24 cellular contexts compared by ENCODE assay signal in the genomic region with DNA sequence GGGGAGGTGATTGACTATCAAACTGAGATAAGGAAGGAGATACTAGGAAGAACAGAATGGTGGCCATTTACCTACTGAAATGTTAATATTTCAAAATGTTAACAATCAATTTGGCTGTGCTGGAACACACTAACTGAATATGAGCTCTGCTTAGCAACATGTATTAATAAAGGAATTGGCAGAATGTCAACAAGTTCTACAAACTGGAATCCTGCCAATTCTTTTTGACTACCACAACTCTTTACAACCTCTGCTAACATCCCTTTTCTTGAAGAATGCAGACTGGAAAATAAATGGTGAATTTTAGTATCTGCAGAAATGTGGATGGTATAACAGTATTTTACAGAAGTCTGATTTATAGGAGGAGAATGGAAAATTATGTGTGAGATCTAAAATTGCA.
DNase-seq lines count a peak whose midpoint lies in the region; ATAC-seq and TF ChIP-seq lines count a peak whose summit lies in the region.
"Had no signal": no experiment of that assay in that cellular context is flagged by ENCODE, and none has a peak within 500 bp of the region (broad histone marks: within the 10 kb centered on the region; RNA-seq: fewer than 3 reads in every experiment).

No MANE protein-coding gene starts in this region.

- H3K4me3 ChIP-seq in breast epithelium (no peak overlapping the region), PC-9 (no peak overlapping the region)
- H3K4me3 ChIP-seq: A549, left lung, upper lobe of left lung had no signal

- peak overlapping the region; percentile 46 for H3K4me3 Mint-ChIP-seq in MCF 10A (ENCODE audit: unreplicated experiment)
- no peak overlapping the region for H3K4me3 Mint-ChIP-seq in activated CD8-positive, alpha-beta T cell treated with anti-CD3 and anti-CD28 coated beads, Interleukin-2, amount 10 ng/mL, durations not matched to agents 7 days and 5 days
- H3K4me3 Mint-ChIP-seq: activated naive CD8-positive, alpha-beta T cell treated with anti-CD3 and anti-CD28 coated beads, Interleukin-2, amount 10 ng/mL, durations not matched to agents 7 days and 5 days; natural killer cell had no signal

- no peaks in the 10 kb centered on the region for H3K4me1 ChIP-seq in breast epithelium
- peaks cover 24% of the 10 kb centered on the region for H3K4me1 ChIP-seq in PC-9 (replicated peaks; ENCODE audit: insufficient read depth)
- H3K4me1 ChIP-seq: A549, left lung, upper lobe of left lung had no signal

- peak overlapping the region; percentile 72 for H3K27ac Mint-ChIP-seq in MCF 10A (ENCODE audit: low read depth, unreplicated experiment)
- no peak overlapping the region for H3K27ac Mint-ChIP-seq in activated CD8-positive, alpha-beta T cell treated with anti-CD3 and anti-CD28 coated beads, Interleukin-2, amount 10 ng/mL, durations not matched to agents 7 days and 5 days
- H3K27ac Mint-ChIP-seq: activated naive CD8-positive, alpha-beta T cell treated with anti-CD3 and anti-CD28 coated beads, Interleukin-2, amount 10 ng/mL, durations not matched to agents 7 days and 5 days; natural killer cell had no signal

- H2AFZ ChIP-seq in PC-9: peak overlapping the region; percentile 4; the same call in 1 of the 2 replicates

- H3K4me1 Mint-ChIP-seq in MCF 10A (ENCODE audit: insufficient read depth, unreplicated experiment): peaks cover 23% of the 10 kb centered on the region
- H3K4me1 Mint-ChIP-seq in activated CD8-positive, alpha-beta T cell treated with anti-CD3 and anti-CD28 coated beads, Interleukin-2, amount 10 ng/mL, durations not matched to agents 7 days and 5 days (ENCODE audit: low read depth): no peaks in the 10 kb centered on the region
- H3K4me1 Mint-ChIP-seq: activated naive CD8-positive, alpha-beta T cell treated with anti-CD3 and anti-CD28 coated beads, Interleukin-2, amount 10 ng/mL, durations not matched to agents 7 days and 5 days; natural killer cell had no signal

- H3K9me3 ChIP-seq in breast epithelium: no peaks in the 10 kb centered on the region
- H3K9me3 ChIP-seq in PC-9 (ENCODE audit: insufficient read depth, low read depth): peaks cover 6% of the 10 kb centered on the region; the same call in 1 of the 2 replicates
- H3K9me3 ChIP-seq: A549, BE2C, left lung, upper lobe of left lung had no signal

- BruUV-seq in MCF 10A (replicated peaks; lab: Mats Ljungman, UMichigan) (no TSS peak), PC-9 (replicated peaks; lab: Mats Ljungman, UMichigan) (no TSS peak)

- POLR2A ChIA-PET in MCF 10A (lab: Yijun Ruan, JAX) (interaction anchor here (1.2 to 1.8 kb wide), 7 partner anchors 12 to 448 kb away, joined by 3 to 10 read pairs (median 4); no protein-coding TSS in a partner anchor), PC-9 (lab: Charles Lee; ENCODE audit: unreplicated experiment) (no interaction called here)
- POLR2A ChIA-PET in activated CD8-positive, alpha-beta T cell treated with anti-CD3 and anti-CD28 coated beads, Interleukin-2, amount 10 ng/mL, durations not matched to agents 7 days and 5 days (lab: Charles Lee): no interaction called here

- no peaks in the 10 kb centered on the region for H3K36me3 Mint-ChIP-seq in MCF 10A (ENCODE audit: insufficient read depth, unreplicated experiment)
- H3K36me3 Mint-ChIP-seq in activated CD8-positive, alpha-beta T cell treated with anti-CD3 and anti-CD28 coated beads, Interleukin-2, amount 10 ng/mL, durations not matched to agents 7 days and 5 days (ENCODE audit: low read depth): no peaks in the 10 kb centered on the region
- H3K36me3 Mint-ChIP-seq: activated naive CD8-positive, alpha-beta T cell treated with anti-CD3 and anti-CD28 coated beads, Interleukin-2, amount 10 ng/mL, durations not matched to agents 7 days and 5 days had no signal

- peak overlapping the region; percentile 62 for H3K4me2 ChIP-seq in PC-9
- H3K4me2 ChIP-seq: A549 had no signal

- intact Hi-C loops in MCF 10A (cut with micrococcal nuclease) (loop anchor here (5.0 kb wide), 1 partner anchor 733 kb away; no protein-coding TSS in a partner anchor), breast epithelium (cut with DNase I; ENCODE audit: low total_unique reads) (no loop called here), PC-9 (cut with micrococcal nuclease; ENCODE audit: unreplicated experiment) (loop anchor here (10.0 kb wide), 2 partner anchors 175 to 435 kb away; no protein-coding TSS in a partner anchor)

- H3K36me3 ChIP-seq in breast epithelium: no peaks in the 10 kb centered on the region
- H3K36me3 ChIP-seq in PC-9 (ENCODE audit: low read depth): no peaks in the 10 kb centered on the region
- H3K36me3 ChIP-seq: BE2C, left lung, upper lobe of left lung had no signal

- no peaks in the 10 kb centered on the region for H3K27me3 ChIP-seq in breast epithelium
- H3K27me3 ChIP-seq in PC-9 (ENCODE audit: insufficient read depth, low read depth): no peaks in the 10 kb centered on the region
- H3K27me3 ChIP-seq: BE2C, left lung, upper lobe of left lung had no signal

- H3K79me2 ChIP-seq in PC-9 (ENCODE audit: low read depth): no peaks in the 10 kb centered on the region

- H4K20me1 ChIP-seq in PC-9 (ENCODE audit: insufficient read depth): no peaks in the 10 kb centered on the region

- peaks cover 3% of the 10 kb centered on the region; the same call in 1 of the 2 replicates for H3K9me2 ChIP-seq in PC-9 (ENCODE audit: insufficient read depth)

- no peak overlapping the region for H3K27ac ChIP-seq in breast epithelium
- peak overlapping the region; percentile 74 for H3K27ac ChIP-seq in PC-9
- peak overlapping the region; percentile 81 for H3K27ac ChIP-seq in epithelial cell of prostate
- H3K27ac ChIP-seq: A549, left lung, upper lobe of left lung had no signal

- ATAC-seq in activated CD8-positive, alpha-beta T cell treated with anti-CD3 and anti-CD28 coated beads, Interleukin-2, amount 10 ng/mL, durations not matched to agents 7 days and 5 days: no peak
- ATAC-seq in GM18517 (IDR thresholded peaks at IDR 0.05; ENCODE audit: unreplicated experiment): no peak
- ATAC-seq in HG02852 (IDR thresholded peaks at IDR 0.05; ENCODE audit: unreplicated experiment): no peak
- ATAC-seq: A549, left lung, natural killer cell, Right ventricle myocardium inferior had no signal

- peaks cover 13% of the 10 kb centered on the region for H3F3A ChIP-seq in PC-9 (ENCODE audit: insufficient read depth, low read depth)

- no peak for TF ChIP-seq POLR2A in breast epithelium (IDR thresholded peaks at IDR 0.05)

- no peaks in the 10 kb centered on the region for H3K9me3 Mint-ChIP-seq in MCF 10A (ENCODE audit: unreplicated experiment)
- peaks cover 5% of the 10 kb centered on the region for H3K9me3 Mint-ChIP-seq in activated CD8-positive, alpha-beta T cell treated with anti-CD3 and anti-CD28 coated beads, Interleukin-2, amount 10 ng/mL, durations not matched to agents 7 days and 5 days (ENCODE audit: insufficient read depth)

- TF ChIP-seq CTCF in MCF 10A (IDR thresholded peaks at IDR 0.05; ENCODE audit: unreplicated experiment) (no peak), breast epithelium (IDR thresholded peaks at IDR 0.05) (no peak), PC-9 (conservative IDR thresholded peaks at IDR 0.05) (no peak)

- peak; percentile 55 for DNase-seq in MCF 10A (ENCODE audit: unreplicated experiment)
- DNase-seq in breast epithelium (ENCODE audit: low spot score in 2 of 2): no peak
- no peak for DNase-seq in PC-9
- no peak for DNase-seq in epithelial cell of prostate (ENCODE audit: low read depth, low spot score)
- DNase-seq in activated CD8-positive, alpha-beta T cell treated with anti-CD3 and anti-CD28 coated beads, Interleukin-2, amount 10 ng/mL, durations not matched to agents 7 days and 5 days: no peak
- DNase-seq in activated naive CD4-positive, alpha-beta T cell treated with anti-CD3 and anti-CD28 coated beads, Interleukin-2, amount 50 U/mL, for 16 hours: no peak
- DNase-seq: activated CD4-positive, alpha-beta T cell treated with anti-CD3 and anti-CD28 coated beads, Interleukin-2, amount 50 U/mL, for 48 hours; activated naive CD8-positive, alpha-beta T cell treated with anti-CD3 and anti-CD28 coated beads, Interleukin-2, amount 10 ng/mL, durations not matched to agents 7 days and 5 days; BE2C; GOT3; left lung; natural killer cell; NCI-H1092; NCI-H2029; NCI-H510A treated with DMSO at 0.1 percent for 48 hours; small intestine; stimulated activated CD4-positive, alpha-beta T cell treated with anti-CD3 and anti-CD28 coated beads, Interleukin-2, amount 100 ng/mL, for 24 hours; substantia nigra; T1000; upper lobe of left lung had no signal

- H3K27me3 Mint-ChIP-seq in MCF 10A (ENCODE audit: insufficient read depth, unreplicated experiment): no peaks in the 10 kb centered on the region
- H3K27me3 Mint-ChIP-seq in activated CD8-positive, alpha-beta T cell treated with anti-CD3 and anti-CD28 coated beads, Interleukin-2, amount 10 ng/mL, durations not matched to agents 7 days and 5 days (ENCODE audit: low read depth): no peaks in the 10 kb centered on the region
- H3K27me3 Mint-ChIP-seq: activated naive CD8-positive, alpha-beta T cell treated with anti-CD3 and anti-CD28 coated beads, Interleukin-2, amount 10 ng/mL, durations not matched to agents 7 days and 5 days had no signal

- CTCF ChIA-PET in MCF 10A (lab: Yijun Ruan, JAX): interaction anchor here (0.6 kb wide), 1 partner anchor 101 kb away, joined by 3 read pairs; no protein-coding TSS in a partner anchor
- CTCF ChIA-PET in PC-9 (lab: Charles Lee): no interaction called here
- CTCF ChIA-PET in activated CD8-positive, alpha-beta T cell treated with anti-CD3 and anti-CD28 coated beads, Interleukin-2, amount 10 ng/mL, durations not matched to agents 7 days and 5 days (lab: Charles Lee): no interaction called here

Comparison
In these comparisons a context has a peak if more than half of its experiments do, and no peak if none do; other contexts are left out.
1. H3K27ac ChIP-seq: peak in PC-9 (single experiment) and epithelial cell of prostate (single experiment); none in breast epithelium (0 of 2).